ENCODE assay signal across 8 cellular contexts in the genomic region with DNA sequence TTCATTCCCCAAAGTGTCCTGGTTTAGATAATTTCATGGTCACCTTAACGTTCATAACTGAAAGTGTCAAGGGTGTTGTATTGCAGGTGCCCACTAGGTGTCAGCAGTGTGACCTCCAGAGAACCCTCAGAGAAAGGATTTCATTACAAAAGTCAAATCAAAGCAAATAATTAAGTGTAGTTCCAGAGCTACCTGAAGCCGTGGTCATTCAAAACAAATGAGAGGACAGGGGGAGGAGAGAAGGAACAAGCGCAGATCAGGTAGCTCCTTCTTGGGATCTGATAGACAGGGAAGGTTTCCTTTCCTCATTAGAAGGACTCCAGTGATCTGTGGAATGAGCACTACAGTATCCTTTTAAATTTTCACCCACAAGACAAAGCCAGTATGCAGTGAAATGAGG. TPM values are rescaled to one million over a fixed set of nuclear protein-coding genes. Genes with fewer than 3 reads are reported as not detected.
A peak's percentile ranks its signal among the peaks of the same experiment; 100 is the strongest.
DNase-seq lines count a peak whose midpoint lies in the region; ATAC-seq and TF ChIP-seq lines count a peak whose summit lies in the region.

SLC9A4 (plus strand) TSS at position 207 of the 400 bp plus-strand sequence. CDS start 534 bp downstream, outside the sequence.

- TF ChIP-seq POLR2A in prostate gland (IDR thresholded peaks at IDR 0.05): no peak

- CTCF ChIA-PET in HEK293 (lab: Yijun Ruan, JAX): interaction anchor here (0.5 to 5.9 kb wide), 44 partner anchors 10 to 596 kb away, joined by 3 to 76 read pairs (median 4); no protein-coding TSS in a partner anchor

- no peak within 1 kb of the TSS for H3K4me3 ChIP-seq in HEK293 (ENCODE audit: low read depth, low read length)
- no peak within 1 kb of the TSS for H3K4me3 ChIP-seq in fibroblast of the aortic adventitia (ENCODE audit: low read depth, low read length)
- no peak within 1 kb of the TSS for H3K4me3 ChIP-seq in prostate gland

- peak; percentile 3 for DNase-seq in NCI-H2029 (lab: John Stamatoyannopoulos, UW)
- no peak for DNase-seq in NCI-H2029 treated with DMSO at 0.1 percent for 48 hours (lab: John Stamatoyannopoulos, UW)
- peak; percentile 47 for DNase-seq in NCI-H460 (ENCODE audit: extremely low read depth, low read depth)
- peak; percentile 58 for DNase-seq in activated CD8-positive, alpha-beta memory T cell treated with anti-CD3 and anti-CD28 coated beads, Interleukin-2, amount 50 U/mL, for 4 hours
- DNase-seq in fibroblast of the aortic adventitia (ENCODE audit: low read depth): peak; percentile 59
- DNase-seq in prostate gland (ENCODE audit: low spot score): peak; percentile 44

- H3K36me3 ChIP-seq in HEK293 (ENCODE audit: control insufficient read depth in 2 of 2, insufficient read depth in 1 of 2, low read length in 2 of 2) (no peaks in the 10 kb centered on the region), prostate gland (no peaks in the 10 kb centered on the region)

- intact Hi-C loops in prostate gland (cut with DNase I): loop anchor here (10.0 kb wide), 1 partner anchor 332 kb away; no protein-coding TSS in a partner anchor

- no peak within 1 kb of the TSS for H3K27ac ChIP-seq in HEK293 (ENCODE audit: extremely low read depth, low read depth, low read length)
- H3K27ac ChIP-seq in prostate gland: no peak within 1 kb of the TSS

- POLR2A ChIA-PET in HEK293 (lab: Yijun Ruan, JAX): no interaction called here

- ATAC-seq in HG03457 (IDR thresholded peaks at IDR 0.05; ENCODE audit: unreplicated experiment): no peak

- no peaks in the 10 kb centered on the region for H3K9me3 ChIP-seq in HEK293 (ENCODE audit: control insufficient read depth, insufficient read depth, low read depth, low read length)
- no peaks in the 10 kb centered on the region for H3K9me3 ChIP-seq in prostate gland

- H3K27me3 ChIP-seq in prostate gland (replicated peaks; ENCODE audit: insufficient read depth): no peaks in the 10 kb centered on the region

- TF ChIP-seq CTCF in HEK293 (tag by site-specific recombination; IDR thresholded peaks at IDR 0.05) (peak; percentile 56; the same call in 1 of the 2 replicates), fibroblast of the aortic adventitia (IDR thresholded peaks at IDR 0.05; ENCODE audit: insufficient read depth, low read length) (peak; percentile 91), prostate gland (IDR thresholded peaks at IDR 0.05) (peak; percentile 41 to 83 (median 67))

- 2% methylated on average over 3 of the region's 3 CpGs for WGBS in prostate gland

- H3K4me1 ChIP-seq in HEK293 (ENCODE audit: control insufficient read depth, insufficient read depth, low read length) (no peaks in the 10 kb centered on the region), prostate gland (replicated peaks) (no peaks in the 10 kb centered on the region)

TF ChIP-seq in HEK293, 187 proteins besides CTCF, POLR2A, EP300 and RAD21:
- peak; percentile 47 for TF ChIP-seq ZNF654 (tag by site-specific recombination; IDR thresholded peaks at IDR 0.05; ENCODE audit: low read depth)
- TF ChIP-seq ZNF221 (tag by site-specific recombination; IDR thresholded peaks at IDR 0.05; ENCODE audit: borderline replicate concordance): no peak

RNA-seq across cellular contexts. Expression of gene SLC9A4, which starts in this region (rescaled TPM):
- not detected in 2 replicates for total RNA-seq in NCI-H460 (2014; rRNA removed; shearing (Covaris generic))
- polyA plus RNA-seq in NCI-H460 (2014; cell fraction: nucleus; rRNA removed): not detected in 2 replicates
- total RNA-seq in fibroblast of the aortic adventitia (ENCODE audit: low replicate concordance): not detected in 2 replicates
- not detected for total RNA-seq in prostate gland

Comparison
In these comparisons a context has a peak if more than half of its experiments do, and no peak if none do; other contexts are left out.
1. Peak in DNase-seq in NCI-H460; RNA of the gene not detected or under 1 TPM.
2. Peak in DNase-seq in fibroblast of the aortic adventitia; RNA of the gene not detected or under 1 TPM.
3. Peak in DNase-seq in prostate gland; RNA of the gene not detected or under 1 TPM.